In the genomic region with DNA sequence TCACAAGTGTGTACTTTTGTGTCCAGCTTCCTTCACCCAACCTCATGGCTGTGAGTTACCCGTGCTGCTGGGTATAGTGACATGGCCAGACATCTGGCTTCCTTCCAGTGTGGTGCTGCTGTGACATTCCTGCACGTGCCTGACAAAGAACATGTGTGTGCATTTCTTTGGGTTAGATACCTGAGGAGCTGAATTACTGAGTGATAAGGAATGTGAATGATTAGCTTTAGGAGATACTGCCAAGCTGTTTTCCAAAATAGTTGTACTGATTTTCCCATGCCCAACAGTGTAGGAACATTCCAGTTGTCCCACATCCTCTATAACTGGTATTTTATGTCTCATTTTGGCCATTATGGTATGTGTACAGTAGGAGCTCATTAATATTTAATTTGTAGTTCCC, we compare ENCODE assay signal across 17 cellular contexts.
DNase-seq lines count a peak whose midpoint lies in the region; ATAC-seq and TF ChIP-seq lines count a peak whose summit lies in the region.
"Had no signal": no experiment of that assay in that cellular context is flagged by ENCODE, and none has a peak within 500 bp of the region (broad histone marks: within the 10 kb centered on the region; RNA-seq: fewer than 3 reads in every experiment).

No MANE protein-coding gene starts in this region.

- intact Hi-C loops in Calu3 (cut with micrococcal nuclease; ENCODE audit: unreplicated experiment) = no loop called here
- intact Hi-C loops in activated T-helper 1 cell treated with anti-CD3 and anti-CD28 coated beads, Interleukin-12 subunit alpha, Interleukin-12 subunit beta, Interleukin-2, Interleukin-4 antibody, amounts not matched to agents 30 ng/mL and 10 ng/mL and 1 ng/mL, durations not matched to agents 14 hours and 24 hours and 36 hours (cut with micrococcal nuclease) = no loop called here

- DNase-seq in Calu3 = peak; percentile 57
- DNase-seq in LHCN-M2 (ENCODE audit: low read depth) = peak; percentile 12
- no peak for DNase-seq in activated T-helper 1 cell treated with anti-CD3 and anti-CD28 coated beads, Interleukin-12 subunit alpha, Interleukin-12 subunit beta, Interleukin-2, Interleukin-4 antibody, amounts not matched to agents 30 ng/mL and 10 ng/mL and 1 ng/mL, durations not matched to agents 14 hours and 24 hours and 36 hours (ENCODE audit: low spot score)
- no peak for DNase-seq in GM19238 (ENCODE audit: insufficient read length, low spot score)
- DNase-seq in erythroblast (lab: John Stamatoyannopoulos, UW) = no peak
- DNase-seq: activated CD4-positive, alpha-beta T cell treated with anti-CD3 and anti-CD28 coated beads, Interleukin-2, amount 50 U/mL, for 4 hours; AML-193; endodermal cell; left colon; NCI-H1417 treated with DMSO at 0.1 percent for 48 hours; NCI-H82; stimulated activated CD4-positive, alpha-beta T cell treated with anti-CD3 and anti-CD28 coated beads, Interleukin-4, amount 100 ng/mL, for 4 hours; stimulated activated CD8-positive, alpha-beta memory T cell treated with anti-CD3 and anti-CD28 coated beads, Interleukin-4, amount 100 ng/mL, for 48 hours had no signal

- peaks cover 0 to 6% of the 10 kb centered on the region in 2 experiments for H3K4me1 ChIP-seq in neutrophil (ENCODE audit: control insufficient read depth in 1 of 2, insufficient read depth in 1 of 2, low read depth in 1 of 2, low read length in 1 of 2)

- H3K36me3 ChIP-seq in neutrophil = peaks cover 98% of the 10 kb centered on the region

- no peak for TF ChIP-seq CTCF in Calu3 (IDR thresholded peaks at IDR 0.05; ENCODE audit: unreplicated experiment)
- TF ChIP-seq CTCF in neutrophil (IDR thresholded peaks at IDR 0.05) = no peak

- H3K27me3 Mint-ChIP-seq in Calu3 (ENCODE audit: unreplicated experiment) = peaks cover 13% of the 10 kb centered on the region
- H3K27me3 Mint-ChIP-seq in activated T-helper 1 cell treated with anti-CD3 and anti-CD28 coated beads, Interleukin-12 subunit alpha, Interleukin-12 subunit beta, Interleukin-2, Interleukin-4 antibody, amounts not matched to agents 30 ng/mL and 10 ng/mL and 1 ng/mL, durations not matched to agents 14 hours and 24 hours and 36 hours (ENCODE audit: insufficient read depth) = no peaks in the 10 kb centered on the region

- TF ChIP-seq POLR2A in erythroblast (IDR thresholded peaks at IDR 0.05; ENCODE audit: low read length) = no peak

- peaks cover 27% of the 10 kb centered on the region for H3K4me1 Mint-ChIP-seq in Calu3 (ENCODE audit: low read depth, unreplicated experiment)
- H3K4me1 Mint-ChIP-seq in activated T-helper 1 cell treated with anti-CD3 and anti-CD28 coated beads, Interleukin-12 subunit alpha, Interleukin-12 subunit beta, Interleukin-2, Interleukin-4 antibody, amounts not matched to agents 30 ng/mL and 10 ng/mL and 1 ng/mL, durations not matched to agents 14 hours and 24 hours and 36 hours (ENCODE audit: low read depth) = peaks cover 19% of the 10 kb centered on the region

- H3K9me3 Mint-ChIP-seq in Calu3 (ENCODE audit: low read depth, unreplicated experiment) = no peaks in the 10 kb centered on the region
- no peaks in the 10 kb centered on the region for H3K9me3 Mint-ChIP-seq in activated T-helper 1 cell treated with anti-CD3 and anti-CD28 coated beads, Interleukin-12 subunit alpha, Interleukin-12 subunit beta, Interleukin-2, Interleukin-4 antibody, amounts not matched to agents 30 ng/mL and 10 ng/mL and 1 ng/mL, durations not matched to agents 14 hours and 24 hours and 36 hours
- H3K9me3 Mint-ChIP-seq: endodermal cell had no signal

- ATAC-seq in GM21576 (IDR thresholded peaks at IDR 0.05; ENCODE audit: unreplicated experiment) = no peak
- ATAC-seq: left colon had no signal

- H3K4me3 Mint-ChIP-seq in Calu3 (ENCODE audit: low read depth, unreplicated experiment) = no peak overlapping the region
- no peak overlapping the region for H3K4me3 Mint-ChIP-seq in activated T-helper 1 cell treated with anti-CD3 and anti-CD28 coated beads, Interleukin-12 subunit alpha, Interleukin-12 subunit beta, Interleukin-2, Interleukin-4 antibody, amounts not matched to agents 30 ng/mL and 10 ng/mL and 1 ng/mL, durations not matched to agents 14 hours and 24 hours and 36 hours
- H3K4me3 Mint-ChIP-seq: endodermal cell had no signal

- no peaks in the 10 kb centered on the region for H3K27me3 ChIP-seq in neutrophil

- H3K27ac Mint-ChIP-seq in Calu3 (ENCODE audit: unreplicated experiment) = no peak overlapping the region
- peak overlapping the region; percentile 64 for H3K27ac Mint-ChIP-seq in activated T-helper 1 cell treated with anti-CD3 and anti-CD28 coated beads, Interleukin-12 subunit alpha, Interleukin-12 subunit beta, Interleukin-2, Interleukin-4 antibody, amounts not matched to agents 30 ng/mL and 10 ng/mL and 1 ng/mL, durations not matched to agents 14 hours and 24 hours and 36 hours
- H3K27ac Mint-ChIP-seq: endodermal cell had no signal

- H3K27ac ChIP-seq in neutrophil = peak overlapping the region; percentile 32
- H3K27ac ChIP-seq: HL-60, thoracic aorta had no signal

- no peaks in the 10 kb centered on the region for H3K9me3 ChIP-seq in neutrophil
- H3K9me3 ChIP-seq: thoracic aorta had no signal

- CTCF ChIA-PET in Calu3 (lab: Charles Lee) = interaction anchor here (1.0 to 1.3 kb wide), 2 partner anchors 27 to 37 kb away, joined by 3 to 4 read pairs; no protein-coding TSS in a partner anchor

- H3K36me3 Mint-ChIP-seq in Calu3 (ENCODE audit: insufficient read depth, unreplicated experiment) = no peaks in the 10 kb centered on the region
- peaks cover 56% of the 10 kb centered on the region for H3K36me3 Mint-ChIP-seq in activated T-helper 1 cell treated with anti-CD3 and anti-CD28 coated beads, Interleukin-12 subunit alpha, Interleukin-12 subunit beta, Interleukin-2, Interleukin-4 antibody, amounts not matched to agents 30 ng/mL and 10 ng/mL and 1 ng/mL, durations not matched to agents 14 hours and 24 hours and 36 hours (ENCODE audit: low read depth)

- no TSS peak for BruUV-seq in Calu3 (replicated peaks; lab: Mats Ljungman, UMichigan)

- H3K4me3 ChIP-seq in neutrophil (ENCODE audit: low read depth in 1 of 2, low read length in 1 of 2) = no peak overlapping the region
- H3K4me3 ChIP-seq: thoracic aorta had no signal

Comparison
In these comparisons a context has a peak if more than half of its experiments do, and no peak if none do; other contexts are left out.
1. DNase-seq: peak in Calu3 (single experiment) and LHCN-M2 (single experiment); none in activated T-helper 1 cell treated with anti-CD3 and anti-CD28 coated beads, Interleukin-12 subunit alpha, Interleukin-12 subunit beta, Interleukin-2, Interleukin-4 antibody, amounts not matched to agents 30 ng/mL and 10 ng/mL and 1 ng/mL, durations not matched to agents 14 hours and 24 hours and 36 hours (single experiment), GM19238 (single experiment) and erythroblast (0 of 2).